ENCODE assay signal across 28 cellular contexts in the genomic region with DNA sequence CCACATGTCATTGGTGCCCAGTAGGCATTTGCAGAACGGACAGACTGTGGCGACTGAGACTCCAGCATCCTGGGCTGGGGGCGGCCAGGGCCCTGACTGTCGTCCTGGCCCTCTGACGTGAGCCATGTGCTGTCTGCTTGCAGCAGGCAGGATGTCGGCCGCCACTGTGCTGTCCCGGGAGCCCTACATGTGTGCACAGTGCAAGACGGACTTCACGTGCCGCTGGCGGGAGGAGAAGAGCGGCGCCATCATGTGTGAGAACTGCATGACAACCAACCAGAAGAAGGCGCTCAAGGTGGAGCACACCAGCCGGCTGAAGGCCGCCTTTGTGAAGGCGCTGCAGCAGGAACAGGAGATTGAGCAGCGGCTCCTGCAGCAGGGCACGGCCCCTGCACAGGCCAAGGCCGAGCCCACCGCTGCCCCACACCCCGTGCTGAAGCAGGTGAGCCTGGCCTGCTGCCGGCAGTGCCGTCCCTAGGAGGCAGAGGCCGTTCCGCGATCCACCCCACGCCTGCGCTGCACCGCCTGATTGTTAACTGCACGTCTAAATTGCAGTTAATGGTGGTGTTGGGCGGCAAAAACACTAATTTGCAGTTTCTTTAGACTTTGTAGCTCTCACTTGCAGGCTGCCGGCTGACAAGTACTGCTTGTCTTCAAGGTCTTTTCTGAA. TPM values are rescaled to one million over a fixed set of nuclear protein-coding genes. Genes with fewer than 3 reads are reported as not detected.
"Had no signal": no experiment of that assay in that cellular context is flagged by ENCODE, and none has a peak within 500 bp of the region (broad histone marks: within the 10 kb centered on the region; RNA-seq: fewer than 3 reads in every experiment).

No MANE protein-coding gene starts in this region.

- DNase-seq: activated CD4-positive, alpha-beta T cell treated with anti-CD3 and anti-CD28 coated beads for 4 hours; activated CD8-positive, alpha-beta memory T cell treated with anti-CD3 and anti-CD28 coated beads, Interleukin-2, amount 50 U/mL, for 4 hours; activated CD8-positive, alpha-beta T cell treated with anti-CD3 and anti-CD28 coated beads for 36 hours; activated naive CD8-positive, alpha-beta T cell treated with anti-CD3 and anti-CD28 coated beads, Interleukin-2, amount 50 U/mL, for 24 hours; amniotic stem cell; body of pancreas; central memory CD4-positive, alpha-beta T cell; Kasumi-1; KBM-7; NCI-H1105 treated with DMSO at 0.1 percent for 48 hours; NCI-H1436 treated with DMSO at 0.1 percent for 48 hours; NCI-H187; NCI-H2081; NCI-H2171; NCI-H345; NCI-H510A; NCI-H526 treated with DMSO at 0.1 percent for 48 hours; PC-3; SHP77 treated with DMSO at 0.1 percent for 48 hours; T-helper 2 cell; T1000; WERI-Rb-1 had no signal

- H3K9me3 ChIP-seq: ascending aorta, body of pancreas had no signal

- H3K4me3 ChIP-seq: ascending aorta, body of pancreas had no signal

- FAIRE-seq: bronchial epithelial cell, RCC 7860 had no signal

- ATAC-seq: activated CD4-positive, CD25-positive, alpha-beta regulatory T cell treated with anti-CD3 and anti-CD28 coated beads, Interleukin-2, amount 50 U/mL, for 24 hours; activated CD8-positive, alpha-beta T cell treated with anti-CD3 and anti-CD28 coated beads for 36 hours; activated naive CD4-positive, alpha-beta T cell treated with anti-CD3 and anti-CD28 coated beads, Interleukin-2, amount 50 U/mL, for 72 hours; activated naive CD8-positive, alpha-beta T cell treated with anti-CD3 and anti-CD28 coated beads, Interleukin-2, amount 50 U/mL, for 24 hours; body of pancreas; PC-3 had no signal

- H3K27ac ChIP-seq: ascending aorta, body of pancreas, WERI-Rb-1 had no signal

- H3K27me3 ChIP-seq: ascending aorta, body of pancreas had no signal

- H3K4me1 ChIP-seq: body of pancreas had no signal

RNA-seq across cellular contexts. Expression of gene TSSK6, which starts 14.2 kb away (rescaled TPM):
- total RNA-seq: ascending aorta had no signal

RNA-seq across cellular contexts. Expression of gene CILP2, which starts 37.0 kb away (rescaled TPM):
- total RNA-seq: ascending aorta, SK-MEL-5 had no signal
